Comparison of ENCODE assay signal across 9 cellular contexts in genomic region chr9:99433555-99433954, GRCh38.
DNase-seq lines count a peak whose midpoint lies in the region; ATAC-seq, FAIRE-seq and TF ChIP-seq lines count a peak whose summit lies in the region.
"Had no signal": no experiment of that assay in that cellular context is flagged by ENCODE, and none has a peak within 500 bp of the region (broad histone marks: within the 10 kb centered on the region; RNA-seq: fewer than 3 reads in every experiment).

No MANE protein-coding gene starts in this region.

- peaks cover 7% of the 10 kb centered on the region for H3K4me1 Mint-ChIP-seq in neural progenitor cell

- H3K9ac ChIP-seq in fibroblast of lung (ENCODE audit: insufficient read depth, low read length) (no peak overlapping the region), skeletal muscle satellite cell (ENCODE audit: low read depth, low read length) (peak overlapping the region; percentile 12), neural progenitor cell (no peak overlapping the region)

- H3K27me3 ChIP-seq in fibroblast of lung (ENCODE audit: control insufficient read depth, insufficient read depth, low read length): no peaks in the 10 kb centered on the region
- H3K27me3 ChIP-seq in skeletal muscle satellite cell (ENCODE audit: control insufficient read depth, insufficient read depth, low read length): no peaks in the 10 kb centered on the region
- H3K27me3 ChIP-seq in neural progenitor cell: no peaks in the 10 kb centered on the region

- H3K27me3 Mint-ChIP-seq in neural progenitor cell (ENCODE audit: insufficient read depth, low read depth): no peaks in the 10 kb centered on the region

- no peaks in the 10 kb centered on the region for H3K79me2 ChIP-seq in fibroblast of lung (ENCODE audit: control insufficient read depth, insufficient read depth, low read length)
- no peaks in the 10 kb centered on the region for H3K79me2 ChIP-seq in neural progenitor cell (ENCODE audit: low read depth)

- H3K4me2 ChIP-seq in fibroblast of lung (ENCODE audit: extremely low read depth, insufficient read depth, low read length) (no peak overlapping the region), skeletal muscle satellite cell (ENCODE audit: low read length) (peak overlapping the region; percentile 18), neural progenitor cell (no peak overlapping the region)

- no peaks in the 10 kb centered on the region for H3F3A ChIP-seq in neural progenitor cell (ENCODE audit: low read depth)

- peak; percentile 99 for ATAC-seq in GM21619 (IDR thresholded peaks at IDR 0.05; ENCODE audit: unreplicated experiment)

- no peak overlapping the region for H3K4me3 Mint-ChIP-seq in neural progenitor cell

- TF ChIP-seq CTCF in fibroblast of lung (conservative IDR thresholded peaks at IDR 0.05 in 1 of 2, IDR thresholded peaks at IDR 0.05 in 1 of 2; ENCODE audit: low read depth in 1 of 2, low read length in 2 of 2) (no peak), neural progenitor cell (IDR thresholded peaks at IDR 0.05) (no peak)

- in situ Hi-C loops in G401 (cut with HindIII; ENCODE audit: low sequenced_read_pairs): no loop called here

- H3K36me3 ChIP-seq in fibroblast of lung (ENCODE audit: control insufficient read depth, insufficient read depth, low read length) (no peaks in the 10 kb centered on the region), skeletal muscle satellite cell (ENCODE audit: insufficient read depth, low read length) (no peaks in the 10 kb centered on the region), neural progenitor cell (no peaks in the 10 kb centered on the region)

- H3K9me3 ChIP-seq in fibroblast of lung (ENCODE audit: control insufficient read depth, insufficient read depth, low read depth, low read length): no peaks in the 10 kb centered on the region
- H3K9me3 ChIP-seq in skeletal muscle satellite cell (replicated peaks; ENCODE audit: low read length): no peaks in the 10 kb centered on the region
- H3K9me3 ChIP-seq in neural progenitor cell (ENCODE audit: low read depth): no peaks in the 10 kb centered on the region

- no peak overlapping the region for H3K27ac Mint-ChIP-seq in neural progenitor cell

- peak; percentile 76 for DNase-seq in GM03348 (ENCODE audit: low spot score)
- peak; percentile 71 for DNase-seq in HTR-8/SVneo (ENCODE audit: insufficient read length, low spot score)
- DNase-seq in activated CD4-positive, alpha-beta T cell treated with anti-CD3 and anti-CD28 coated beads, Interleukin-2, amount 50 U/mL, for 48 hours: peak; percentile 33 to 38
- peak; percentile 86 to 89 for DNase-seq in fibroblast of lung (ENCODE audit: low read depth in 2 of 2)
- no peak for DNase-seq in neural progenitor cell (ENCODE audit: low spot score)
- no peak for DNase-seq in G401 (ENCODE audit: low spot score)

- H3K4me3 ChIP-seq in fibroblast of lung (replicated peaks in 1 of 4; ENCODE audit: control extremely low read depth in 1 of 4, insufficient read depth in 1 of 4, low read depth in 3 of 4, low read length in 4 of 4) (no peak overlapping the region), skeletal muscle satellite cell (ENCODE audit: low read length) (no peak overlapping the region), neural progenitor cell (no peak overlapping the region)
- H3K4me3 ChIP-seq: skin epidermis had no signal

- peak; percentile 40 for FAIRE-seq in HTR-8/SVneo (lab: Jason Lieb, UNC)

- no peaks in the 10 kb centered on the region for H3K36me3 Mint-ChIP-seq in neural progenitor cell

- H3K4me1 ChIP-seq in fibroblast of lung (ENCODE audit: control insufficient read depth, extremely low read depth, insufficient read depth, low read length): peaks cover 20% of the 10 kb centered on the region
- peaks cover 12% of the 10 kb centered on the region for H3K4me1 ChIP-seq in skeletal muscle satellite cell (ENCODE audit: control insufficient read depth, insufficient read depth, low read length)
- H3K4me1 ChIP-seq in neural progenitor cell: no peaks in the 10 kb centered on the region

- H3K27ac ChIP-seq in fibroblast of lung (ENCODE audit: insufficient read depth, low read length): peak overlapping the region; percentile 77
- no peak overlapping the region for H3K27ac ChIP-seq in neural progenitor cell

- H4K20me1 ChIP-seq in fibroblast of lung (ENCODE audit: control insufficient read depth, extremely low read depth, insufficient read depth, low read length) (no peaks in the 10 kb centered on the region), neural progenitor cell (ENCODE audit: low read depth) (no peaks in the 10 kb centered on the region)

- H3K9me3 Mint-ChIP-seq in neural progenitor cell: peaks cover 2% of the 10 kb centered on the region

- H2AFZ ChIP-seq in fibroblast of lung (ENCODE audit: low read length): no peak overlapping the region
- H2AFZ ChIP-seq in neural progenitor cell (replicated peaks): no peak overlapping the region

Comparison
In these comparisons a context has a peak if more than half of its experiments do, and no peak if none do; other contexts are left out.
1. DNase-seq: peak in GM03348 (single experiment), HTR-8/SVneo (single experiment), activated CD4-positive, alpha-beta T cell treated with anti-CD3 and anti-CD28 coated beads, Interleukin-2, amount 50 U/mL, for 48 hours (2 of 2) and fibroblast of lung (2 of 2); none in neural progenitor cell (single experiment) and G401 (single experiment).